ENCODE assay signal across 8 cellular contexts in the genomic region with DNA sequence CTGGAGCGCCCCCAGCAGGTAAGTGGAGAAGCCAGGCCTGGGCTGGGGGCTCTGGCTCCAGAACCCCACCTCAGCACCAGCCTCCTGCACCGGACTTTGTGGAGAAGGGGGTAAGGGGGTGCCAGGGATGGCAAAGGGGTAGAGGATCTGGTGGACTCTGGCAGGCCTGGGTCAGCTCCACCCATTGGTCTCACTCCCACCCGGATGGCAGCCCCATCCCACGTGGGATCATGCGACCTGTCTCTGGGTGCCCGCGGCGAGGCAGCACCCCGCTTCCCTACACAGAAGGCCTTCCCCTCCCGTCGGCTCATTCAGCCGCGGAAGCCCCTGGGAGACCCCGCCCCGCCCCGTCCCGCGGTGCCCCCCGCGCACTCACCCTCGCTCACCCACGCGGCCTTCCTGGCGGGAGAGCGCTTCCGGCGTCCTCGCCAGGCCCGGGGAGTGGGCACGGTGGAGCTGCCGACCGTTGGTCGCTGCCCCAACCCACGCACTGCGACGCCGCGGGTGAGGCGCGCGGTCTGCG. TPM values are rescaled to one million over a fixed set of nuclear protein-coding genes. Genes with fewer than 3 reads are reported as not detected.
DNase-seq lines count a peak whose midpoint lies in the region; ATAC-seq, FAIRE-seq and TF ChIP-seq lines count a peak whose summit lies in the region.

No MANE protein-coding gene starts in this region.

- no peak overlapping the region for H2BK120ac ChIP-seq in H1 (replicated peaks; ENCODE audit: low read depth, low read length)

- H3K4me1 ChIP-seq in HUES6 (ENCODE audit: control insufficient read depth, insufficient read depth, low read length) (peaks cover 10% of the 10 kb centered on the region; the same call in 1 of the 2 replicates), H1 (replicated peaks in 1 of 4; ENCODE audit: control insufficient read depth in 3 of 4, insufficient read depth in 4 of 4, low read length in 3 of 4) (no peaks in the 10 kb centered on the region), mucosa of stomach (ENCODE audit: control insufficient read depth, insufficient read depth, low read length) (peaks cover 18% of the 10 kb centered on the region), upper lobe of right lung (peaks cover 15% of the 10 kb centered on the region)

- H4K20me1 ChIP-seq in H1 (replicated peaks in 1 of 2; ENCODE audit: control insufficient read depth in 1 of 2, insufficient read depth in 2 of 2, low read length in 2 of 2), result no peaks in the 10 kb centered on the region

- peak overlapping the region; percentile 66 for H3K9ac ChIP-seq in HUES6 (ENCODE audit: low read length)
- no peak overlapping the region for H3K9ac ChIP-seq in H1 (replicated peaks in 1 of 4; ENCODE audit: extremely low read depth in 1 of 4, low read depth in 3 of 4, low read length in 3 of 4)
- peak overlapping the region; percentile 60 for H3K9ac ChIP-seq in mucosa of stomach (ENCODE audit: low read length)

- H3K27ac Mint-ChIP-seq in activated B cell treated with CpG ODN at 0.5 μM for 24 hours, result no peak overlapping the region

- peak overlapping the region; percentile 28; the same call in 1 of the 2 replicates for H2AFZ ChIP-seq in H1 (ENCODE audit: low read length)

- no peak overlapping the region for H2AK5ac ChIP-seq in H1 (ENCODE audit: low read depth, low read length)

- no peak overlapping the region for H3K14ac ChIP-seq in H1 (ENCODE audit: insufficient read length)

- no peaks in the 10 kb centered on the region for H3K9me3 Mint-ChIP-seq in activated B cell treated with CpG ODN at 0.5 μM for 24 hours

- TF ChIP-seq POLR2A in H1 (IDR thresholded peaks at IDR 0.05; ENCODE audit: control extremely low read depth in 1 of 2, low read depth in 2 of 2, low read length in 2 of 2), result no peak

- peaks cover 3% of the 10 kb centered on the region for H3K4me1 Mint-ChIP-seq in activated B cell treated with CpG ODN at 0.5 μM for 24 hours

- H2BK12ac ChIP-seq in H1 (ENCODE audit: low read depth, low read length), result no peak overlapping the region

- H4K8ac ChIP-seq in H1 (ENCODE audit: extremely low read depth, insufficient read depth, low read length), result no peak overlapping the region; the same call in 1 of the 2 replicates

- peak; percentile 70 for DNase-seq in DMS53 (lab: John Stamatoyannopoulos, UW)
- DNase-seq in activated B cell treated with CpG ODN at 0.5 μM for 24 hours, result no peak
- DNase-seq in H1 (ENCODE audit: low read depth in 1 of 2, low spot score in 2 of 2), result peak in 1 of 2 experiments; percentile 74
- DNase-seq in upper lobe of right lung, result no peak
- DNase-seq in HCEC 1CT, result no peak

- peak overlapping the region; percentile 83; the same call in 1 of the 2 replicates for H3K18ac ChIP-seq in H1 (ENCODE audit: extremely low read depth, low read length)

- peak overlapping the region; percentile 84 for H3K4me3 ChIP-seq in HUES6 (ENCODE audit: low read depth, low read length)
- peak overlapping the region; percentile 37 to 70 (median 44) for H3K4me3 ChIP-seq in H1 (ENCODE audit: extremely low read depth in 1 of 4, insufficient read depth in 2 of 4, low read depth in 3 of 4, low read length in 4 of 4)
- H3K4me3 ChIP-seq in mucosa of stomach (ENCODE audit: low read length), result no peak overlapping the region
- H3K4me3 ChIP-seq in upper lobe of right lung, result peak overlapping the region; percentile 68

- H4K91ac ChIP-seq in H1 (replicated peaks; ENCODE audit: insufficient read length, low read length), result no peak overlapping the region

- peak overlapping the region; percentile 14 for H3K4ac ChIP-seq in H1 (replicated peaks; ENCODE audit: insufficient read length, low read depth, low read length)

- H3K36me3 ChIP-seq in HUES6 (ENCODE audit: control insufficient read depth, insufficient read depth, low read length), result no peaks in the 10 kb centered on the region
- H3K36me3 ChIP-seq in H1 (ENCODE audit: control insufficient read depth in 2 of 4, insufficient read depth in 4 of 4, low read length in 3 of 4), result no peaks in the 10 kb centered on the region
- no peaks in the 10 kb centered on the region for H3K36me3 ChIP-seq in mucosa of stomach (ENCODE audit: control insufficient read depth, insufficient read depth, low read length)
- peaks cover 8% of the 10 kb centered on the region for H3K36me3 ChIP-seq in upper lobe of right lung

- H3K27me3 Mint-ChIP-seq in activated B cell treated with CpG ODN at 0.5 μM for 24 hours, result no peaks in the 10 kb centered on the region

- FAIRE-seq in H1 (lab: Jason Lieb, UNC), result no peak

- intact Hi-C loops in activated B cell treated with CpG ODN at 0.5 μM for 24 hours (cut with micrococcal nuclease) (loop anchor here (1.0 to 5.0 kb wide), 5 partner anchors 34 to 186 kb away; a partner anchor contains a TSS), upper lobe of right lung (cut with DNase I) (loop anchor here (10.0 kb wide), 1 partner anchor 116 kb away; a partner anchor contains a TSS)

- ATAC-seq in GM19467 (IDR thresholded peaks at IDR 0.05; ENCODE audit: unreplicated experiment), result peak; percentile 36
- peak; percentile 36 for ATAC-seq in activated B cell treated with CpG ODN at 0.5 μM for 24 hours (ENCODE audit: low read depth)
- ATAC-seq in upper lobe of right lung, result peak; percentile 61

- H3K4me2 ChIP-seq in H1 (ENCODE audit: insufficient read depth in 1 of 2, low read depth in 2 of 2, low read length in 2 of 2), result peak overlapping the region; percentile 40 to 91

- H3K9me3 ChIP-seq in HUES6 (ENCODE audit: control insufficient read depth, insufficient read depth, low read depth, low read length), result no peaks in the 10 kb centered on the region
- H3K9me3 ChIP-seq in H1 (ENCODE audit: insufficient read depth in 2 of 2, low read depth in 1 of 2, low read length in 1 of 2), result no peaks in the 10 kb centered on the region
- H3K9me3 ChIP-seq in mucosa of stomach (ENCODE audit: control insufficient read depth, low read length), result no peaks in the 10 kb centered on the region
- no peaks in the 10 kb centered on the region for H3K9me3 ChIP-seq in upper lobe of right lung

- peaks cover 4% of the 10 kb centered on the region; the same call in 1 of the 2 replicates for H3K23me2 ChIP-seq in H1 (ENCODE audit: low read depth, low read length)

- no peak overlapping the region for H2BK5ac ChIP-seq in H1 (ENCODE audit: low read depth, low read length)

- no peak overlapping the region for H3K23ac ChIP-seq in H1 (ENCODE audit: insufficient read length)

- no peak for TF ChIP-seq EP300 in H1 (IDR thresholded peaks at IDR 0.05; ENCODE audit: borderline replicate concordance in 1 of 2, low read depth in 2 of 2, low read length in 2 of 2)

- TF ChIP-seq CTCF in activated B cell treated with CpG ODN at 0.5 μM for 24 hours (IDR thresholded peaks at IDR 0.05) (no peak), H1 (IDR thresholded peaks at IDR 0.05; ENCODE audit: control extremely low read depth in 1 of 3, insufficient read depth in 1 of 3, low read depth in 1 of 3, low read length in 3 of 3) (peak in 2 of 3 experiments; percentile 59 to 67; a peak in 3 of 4 replicates), upper lobe of right lung (IDR thresholded peaks at IDR 0.05) (peak; percentile 29)

- peak overlapping the region; percentile 43 for H3K56ac ChIP-seq in H1 (replicated peaks; ENCODE audit: insufficient read length, low read depth, low read length)

- POLR2A ChIA-PET in activated B cell treated with CpG ODN at 0.5 μM for 24 hours (lab: Charles Lee) (interaction anchor here (0.7 to 1.6 kb wide), 5 partner anchors 35 to 352 kb away, joined by 3 to 5 read pairs (median 3); a partner anchor contains a TSS), H1 (lab: Charles Lee; ENCODE audit: partially characterized antibody) (interaction anchor here (0.9 to 1.2 kb wide), 2 partner anchors 13 to 32 kb away, joined by 4 read pairs; no protein-coding TSS in a partner anchor)

- peak overlapping the region; percentile 79 for H3K4me3 Mint-ChIP-seq in activated B cell treated with CpG ODN at 0.5 μM for 24 hours

- peaks cover 11% of the 10 kb centered on the region for H3K36me3 Mint-ChIP-seq in activated B cell treated with CpG ODN at 0.5 μM for 24 hours (ENCODE audit: low read depth)

- H4K5ac ChIP-seq in H1 (ENCODE audit: insufficient read length, low read depth, low read length), result no peak overlapping the region

- H3K27me3 ChIP-seq in HUES6 (ENCODE audit: control insufficient read depth, insufficient read depth, low read length), result peaks cover 19% of the 10 kb centered on the region
- peaks cover 0 to 15% (median 12%) of the 10 kb centered on the region in 4 experiments; a peak in 5 of 7 replicates for H3K27me3 ChIP-seq in H1 (replicated peaks in 1 of 4; ENCODE audit: control insufficient read depth in 3 of 4, extremely low read depth in 1 of 4, insufficient read depth in 3 of 4, low read length in 3 of 4)
- H3K27me3 ChIP-seq in mucosa of stomach (ENCODE audit: control insufficient read depth, insufficient read depth, low read length), result no peaks in the 10 kb centered on the region
- H3K27me3 ChIP-seq in upper lobe of right lung, result no peaks in the 10 kb centered on the region

- no peak overlapping the region for H3K27ac ChIP-seq in HUES6 (ENCODE audit: low read depth, low read length)
- H3K27ac ChIP-seq in H1 (ENCODE audit: low read depth, low read length), result no peak overlapping the region
- peak overlapping the region; percentile 66 for H3K27ac ChIP-seq in upper lobe of right lung

- no peak overlapping the region for H2BK15ac ChIP-seq in H1 (ENCODE audit: low read length)

- TF ChIP-seq RAD21 in H1 (IDR thresholded peaks at IDR 0.05 in 1 of 2, conservative IDR thresholded peaks at IDR 0.05 in 1 of 2; ENCODE audit: low read depth in 2 of 2, low read length in 2 of 2), result peak in 1 of 2 experiments; percentile 44; a peak in 3 of 4 replicates

- WGBS in H1 (ENCODE audit: extremely low coverage in 1 of 2, insufficient coverage in 1 of 2, insufficient read length in 1 of 2, insufficient replicate concordance in 2 of 2, low coverage in 1 of 2, low lambda C conversion rate in 2 of 2, missing lambda C conversion rate in 1 of 2), 2 experiments, result 0% methylated on average over 5 of the region's 42 CpGs; no CpG with 5 or more reads in 1 of the 2 experiments

- CTCF ChIA-PET in activated B cell treated with CpG ODN at 0.5 μM for 24 hours (lab: Charles Lee) (interaction anchor here (1.0 to 1.5 kb wide), 3 partner anchors 18 to 187 kb away, joined by 4 to 6 read pairs (median 4); no protein-coding TSS in a partner anchor), H1 (lab: Charles Lee; ENCODE audit: partially characterized antibody) (interaction anchor here (0.8 to 3.1 kb wide), 17 partner anchors 8 to 196 kb away, joined by 3 to 27 read pairs (median 4); no protein-coding TSS in a partner anchor)

- H3K79me2 ChIP-seq in H1 (ENCODE audit: control insufficient read depth in 1 of 2, insufficient read depth in 2 of 2, low read length in 2 of 2), result no peaks in the 10 kb centered on the region

- H3K79me1 ChIP-seq in H1 (ENCODE audit: low read depth, low read length), result no peaks in the 10 kb centered on the region

- no peak overlapping the region for H2BK20ac ChIP-seq in H1 (ENCODE audit: low read length)

RNA-seq across cellular contexts. Expression of a gene that starts 0.5 kb away (rescaled TPM):
- total RNA-seq in activated B cell treated with CpG ODN at 0.5 μM for 24 hours (7.8 TPM in 2 replicates), upper lobe of right lung (16.2 TPM)
- 7.4 and 7.7 TPM in 2 replicates for total RNA-seq in H1 (2021; fragmentation: NEBNext Ultra II Directional; extraction: Animal tissue kit (Norgen Biotek cat#: 25700))
- polyA plus RNA-seq in H1 (2011; rRNA removed), result 11.1 and 19.8 TPM in 2 replicates
- 11.0 TPM for polyA plus RNA-seq in H1 (2011; cell fraction: cytosol; rRNA removed)
- 51.8 TPM for polyA plus RNA-seq in H1 (2011; cell fraction: nucleus; rRNA removed)
- 5.7 to 10.4 TPM (median 7.0 TPM) in 4 replicates for polyA plus RNA-seq in H1 (2012, experiment 1 of 2)
- 6.4 TPM for polyA plus RNA-seq in H1 (2012, experiment 2 of 2)
- 6.1 TPM for polyA plus RNA-seq in H1 (2013, experiment 1 of 2)
- 4.0 TPM for polyA plus RNA-seq in H1 (2013, experiment 2 of 2)
- polyA minus RNA-seq in H1 (2011; rRNA and poly(A)+ RNA removed), result 6.4 and 9.0 TPM in 2 replicates
- polyA minus RNA-seq in H1 (2011; cell fraction: cytosol; rRNA and poly(A)+ RNA removed), result 17.0 TPM
- 8.1 TPM for polyA minus RNA-seq in H1 (2011; cell fraction: nucleus; rRNA and poly(A)+ RNA removed)

RNA-seq across cellular contexts. Expression of a gene that starts 30.1 kb away (rescaled TPM):
- total RNA-seq in activated B cell treated with CpG ODN at 0.5 μM for 24 hours (1.9 and 2.5 TPM in 2 replicates), upper lobe of right lung (2.4 TPM)
- 7.9 and 8.5 TPM in 2 replicates for total RNA-seq in H1 (2021; fragmentation: NEBNext Ultra II Directional; extraction: Animal tissue kit (Norgen Biotek cat#: 25700))
- 8.6 and 11.6 TPM in 2 replicates for polyA plus RNA-seq in H1 (2011; rRNA removed)
- 11.7 TPM for polyA plus RNA-seq in H1 (2011; cell fraction: cytosol; rRNA removed)
- polyA plus RNA-seq in H1 (2011; cell fraction: nucleus; rRNA removed), result 63.5 TPM
- 7.6 to 12.3 TPM (median 10.6 TPM) in 4 replicates for polyA plus RNA-seq in H1 (2012, experiment 1 of 2)
- polyA plus RNA-seq in H1 (2012, experiment 2 of 2), result 4.7 TPM
- polyA plus RNA-seq in H1 (2013, experiment 1 of 2), result 5.2 TPM
- polyA plus RNA-seq in H1 (2013, experiment 2 of 2), result 5.2 TPM
- 6.3 and 6.7 TPM in 2 replicates for polyA minus RNA-seq in H1 (2011; rRNA and poly(A)+ RNA removed)
- 3.6 TPM for polyA minus RNA-seq in H1 (2011; cell fraction: cytosol; rRNA and poly(A)+ RNA removed)
- 12.6 TPM for polyA minus RNA-seq in H1 (2011; cell fraction: nucleus; rRNA and poly(A)+ RNA removed)

RNA-seq across cellular contexts. Expression of a gene that starts 31.6 kb away (rescaled TPM):
- total RNA-seq in activated B cell treated with CpG ODN at 0.5 μM for 24 hours (45.5 and 50.4 TPM in 2 replicates), upper lobe of right lung (94.9 TPM)
- 55.4 and 60.7 TPM in 2 replicates for total RNA-seq in H1 (2021; fragmentation: NEBNext Ultra II Directional; extraction: Animal tissue kit (Norgen Biotek cat#: 25700))
- 31.3 and 49.1 TPM in 2 replicates for polyA plus RNA-seq in H1 (2011; rRNA removed)
- 37.0 TPM for polyA plus RNA-seq in H1 (2011; cell fraction: cytosol; rRNA removed)
- polyA plus RNA-seq in H1 (2011; cell fraction: nucleus; rRNA removed), result 265 TPM
- 61.4 to 64.9 TPM (median 62.6 TPM) in 4 replicates for polyA plus RNA-seq in H1 (2012, experiment 1 of 2)
- polyA plus RNA-seq in H1 (2012, experiment 2 of 2), result 45.5 TPM
- 52.4 TPM for polyA plus RNA-seq in H1 (2013, experiment 1 of 2)
- polyA plus RNA-seq in H1 (2013, experiment 2 of 2), result 54.1 TPM
- polyA minus RNA-seq in H1 (2011; rRNA and poly(A)+ RNA removed), result 16.5 and 38.8 TPM in 2 replicates
- polyA minus RNA-seq in H1 (2011; cell fraction: cytosol; rRNA and poly(A)+ RNA removed), result 17.6 TPM
- 47.7 TPM for polyA minus RNA-seq in H1 (2011; cell fraction: nucleus; rRNA and poly(A)+ RNA removed)

RNA-seq across cellular contexts. Expression of a gene that starts 47.7 kb away (rescaled TPM):
- total RNA-seq in activated B cell treated with CpG ODN at 0.5 μM for 24 hours, result not detected in 2 replicates
- 0.06 and 0.63 TPM in 2 replicates for total RNA-seq in H1 (2021; fragmentation: NEBNext Ultra II Directional; extraction: Animal tissue kit (Norgen Biotek cat#: 25700))
- 0.24 and 0.47 TPM in 2 replicates for polyA plus RNA-seq in H1 (2011; rRNA removed)
- polyA plus RNA-seq in H1 (2011; cell fraction: cytosol; rRNA removed), result 0.37 TPM
- 1.0 TPM for polyA plus RNA-seq in H1 (2011; cell fraction: nucleus; rRNA removed)
- 0.23 to 0.84 TPM (median 0.54 TPM) in 4 replicates for polyA plus RNA-seq in H1 (2012, experiment 1 of 2)
- not detected for polyA plus RNA-seq in H1 (2012, experiment 2 of 2)
- 0.20 TPM for polyA plus RNA-seq in H1 (2013, experiment 1 of 2)
- polyA plus RNA-seq in H1 (2013, experiment 2 of 2), result 0.53 TPM
- polyA minus RNA-seq in H1 (2011; rRNA and poly(A)+ RNA removed), result 0.49 and 1.7 TPM in 2 replicates
- polyA minus RNA-seq in H1 (2011; cell fraction: cytosol; rRNA and poly(A)+ RNA removed), result not detected
- 0.20 TPM for polyA minus RNA-seq in H1 (2011; cell fraction: nucleus; rRNA and poly(A)+ RNA removed)
- total RNA-seq in upper lobe of right lung, result 1.4 TPM

RNA-seq across cellular contexts. Expression of a gene that starts 47.8 kb away (rescaled TPM):
- 0.49 and 0.69 TPM in 2 replicates for total RNA-seq in activated B cell treated with CpG ODN at 0.5 μM for 24 hours
- total RNA-seq in H1 (2021; fragmentation: NEBNext Ultra II Directional; extraction: Animal tissue kit (Norgen Biotek cat#: 25700)), result 0.44 TPM in 1 of 2 replicates, not detected in the other
- 0.09 and 0.15 TPM in 2 replicates for polyA plus RNA-seq in H1 (2011; rRNA removed)
- 0.36 TPM for polyA plus RNA-seq in H1 (2011; cell fraction: cytosol; rRNA removed)
- polyA plus RNA-seq in H1 (2011; cell fraction: nucleus; rRNA removed), result 0.21 TPM
- polyA plus RNA-seq in H1 (2012, experiment 1 of 2), result 0.17 to 0.23 TPM (median 0.22 TPM) in 3 of 4 replicates, not detected in the other
- 0.16 TPM for polyA plus RNA-seq in H1 (2012, experiment 2 of 2)
- 0.08 TPM for polyA plus RNA-seq in H1 (2013, experiment 1 of 2)
- polyA plus RNA-seq in H1 (2013, experiment 2 of 2), result 0.04 TPM
- polyA minus RNA-seq in H1 (2011; rRNA and poly(A)+ RNA removed), result 0.16 TPM in 1 of 2 replicates, not detected in the other
- polyA minus RNA-seq in H1 (2011; cell fraction: cytosol; rRNA and poly(A)+ RNA removed), result not detected
- not detected for polyA minus RNA-seq in H1 (2011; cell fraction: nucleus; rRNA and poly(A)+ RNA removed)
- 27.4 TPM for total RNA-seq in upper lobe of right lung

Comparison
In these comparisons a context has a peak if more than half of its experiments do, and no peak if none do; other contexts are left out.
1. H3K9ac ChIP-seq: peak in HUES6 (single experiment) and mucosa of stomach (single experiment); none in H1 (0 of 4).
2. Peak in every context shown above with its lines, with median percentiles within 50 percentile points of each other: ATAC-seq.